8 cellular contexts compared by ENCODE assay signal in the genomic region with DNA sequence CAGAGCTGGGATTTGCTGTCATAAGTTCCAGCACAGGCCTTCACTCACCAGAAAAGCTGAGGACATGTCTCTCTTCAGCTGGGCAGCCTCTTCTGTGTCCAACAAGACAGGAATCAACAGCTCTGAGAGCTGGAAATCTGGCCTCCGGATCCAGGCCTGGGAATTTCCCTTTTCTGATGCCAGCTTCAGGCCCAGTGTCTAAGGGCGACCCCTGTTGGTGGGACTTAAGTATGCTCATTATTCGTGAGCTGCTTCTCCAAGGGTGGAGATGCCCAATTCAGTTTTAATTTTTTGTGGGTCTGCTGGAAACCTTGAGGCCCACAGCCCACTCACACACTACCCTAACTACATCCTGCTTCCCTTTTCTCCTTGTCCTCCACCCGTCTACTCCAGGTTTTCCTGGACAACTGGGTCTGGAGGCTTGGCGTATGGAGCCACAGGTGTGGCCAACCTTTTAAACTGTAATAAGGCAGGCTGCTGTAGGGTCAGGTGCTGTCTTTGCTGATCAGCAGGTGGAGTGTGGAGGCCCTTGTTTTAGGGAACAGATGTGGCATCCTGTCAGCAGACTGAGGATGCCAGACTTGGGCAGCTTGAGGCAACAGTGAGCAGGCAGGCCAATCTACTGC. TPM values are rescaled to one million over a fixed set of nuclear protein-coding genes. Genes with fewer than 3 reads are reported as not detected.
DNase-seq lines count a peak whose midpoint lies in the region; ATAC-seq lines count a peak whose summit lies in the region.

No MANE protein-coding gene starts in this region.

- in situ Hi-C loops in Caki2 (cut with HindIII; ENCODE audit: low pct_unique_long_range_greater_than_20kb, low sequenced_read_pairs) (loop anchor here (25.0 kb wide), 1 partner anchor 339 kb away; no protein-coding TSS in a partner anchor), SK-MEL-5 (cut with HindIII; ENCODE audit: low pct_unique_long_range_greater_than_20kb, low sequenced_read_pairs) (no loop called here)

- H3K9me3 Mint-ChIP-seq in activated naive CD4-positive, alpha-beta T cell treated with anti-CD3 and anti-CD28 coated beads, Interleukin-2, amount 10 ng/mL, durations not matched to agents 7 days and 5 days, result no peaks in the 10 kb centered on the region

- H3K4me3 Mint-ChIP-seq in activated naive CD4-positive, alpha-beta T cell treated with anti-CD3 and anti-CD28 coated beads, Interleukin-2, amount 10 ng/mL, durations not matched to agents 7 days and 5 days, result no peak overlapping the region

- H3K4me1 Mint-ChIP-seq in activated naive CD4-positive, alpha-beta T cell treated with anti-CD3 and anti-CD28 coated beads, Interleukin-2, amount 10 ng/mL, durations not matched to agents 7 days and 5 days, result peaks cover 14% of the 10 kb centered on the region

- H3K27me3 Mint-ChIP-seq in activated naive CD4-positive, alpha-beta T cell treated with anti-CD3 and anti-CD28 coated beads, Interleukin-2, amount 10 ng/mL, durations not matched to agents 7 days and 5 days, result peaks cover 60% of the 10 kb centered on the region

- ATAC-seq in HG02610 (IDR thresholded peaks at IDR 0.05; ENCODE audit: unreplicated experiment), result no peak

- no peak overlapping the region for H3K4me3 ChIP-seq in Jurkat, Clone E6-1 (ENCODE audit: low read length)

- H3K27ac Mint-ChIP-seq in activated naive CD4-positive, alpha-beta T cell treated with anti-CD3 and anti-CD28 coated beads, Interleukin-2, amount 10 ng/mL, durations not matched to agents 7 days and 5 days, result no peak overlapping the region

- no peaks in the 10 kb centered on the region for H3K36me3 Mint-ChIP-seq in activated naive CD4-positive, alpha-beta T cell treated with anti-CD3 and anti-CD28 coated beads, Interleukin-2, amount 10 ng/mL, durations not matched to agents 7 days and 5 days

- DNase-seq in Caki2 (ENCODE audit: low read depth) (peak; percentile 56), SK-MEL-5 (ENCODE audit: low read depth, low spot score) (peak; percentile 90), glomerular visceral epithelial cell (ENCODE audit: extremely low spot score) (peak; percentile 82), pons (ENCODE audit: low spot score) (peak; percentile 80), ureter (ENCODE audit: low spot score) (peak; percentile 79)
- DNase-seq in Jurkat, Clone E6-1 (ENCODE audit: low read depth, low spot score), result peak; percentile 32
- DNase-seq in activated naive CD4-positive, alpha-beta T cell treated with anti-CD3 and anti-CD28 coated beads, Interleukin-2, amount 10 ng/mL, durations not matched to agents 7 days and 5 days, result peak; percentile 74

- CTCF ChIA-PET in activated naive CD4-positive, alpha-beta T cell treated with anti-CD3 and anti-CD28 coated beads, Interleukin-2, amount 10 ng/mL, durations not matched to agents 7 days and 5 days (lab: Charles Lee), result interaction anchor here (0.6 to 7.5 kb wide), 35 partner anchors 8 to 489 kb away, joined by 3 to 91 read pairs (median 4); no protein-coding TSS in a partner anchor

RNA-seq across cellular contexts. Expression of a gene that starts 2.6 kb away (rescaled TPM):
- not detected in 2 replicates for total RNA-seq in Caki2 (2014; rRNA removed; shearing (Covaris generic); ENCODE audit: low replicate concordance)
- polyA plus RNA-seq in Jurkat, Clone E6-1 (2012; ENCODE audit: insufficient read depth, insufficient read length), result 0.92 TPM
- total RNA-seq in SK-MEL-5 (2014; rRNA removed; shearing (Covaris generic)), result 6.3 and 7.0 TPM in 2 replicates
- polyA plus RNA-seq in SK-MEL-5 (2015; cell fraction: cytosol; rRNA removed), result 16.6 and 24.5 TPM in 2 replicates
- polyA plus RNA-seq in SK-MEL-5 (2015; cell fraction: nucleus; rRNA removed), result 21.2 and 24.3 TPM in 2 replicates
- 0.23 TPM for total RNA-seq in ureter

Comparison
In these comparisons a context has a peak if more than half of its experiments do, and no peak if none do; other contexts are left out.
1. DNase-seq: peak in every context shown above with its lines; median percentile 90 in SK-MEL-5; 82 in glomerular visceral epithelial cell; 80 in pons; 79 in ureter; 74 in activated naive CD4-positive, alpha-beta T cell treated with anti-CD3 and anti-CD28 coated beads, Interleukin-2, amount 10 ng/mL, durations not matched to agents 7 days and 5 days; 56 in Caki2; 32 in Jurkat, Clone E6-1.